Comparison of ENCODE assay signal across 1 cellular context in genomic region chr21:37787456-37787855, GRCh38.
TF ChIP-seq lines count a peak whose summit lies in the region.

No MANE protein-coding gene starts in this region.

TF ChIP-seq in HepG2, 621 proteins besides CTCF, POLR2A, EP300 and RAD21 (continued from another document):
- no peak for TF ChIP-seq GMEB1 (CRISPR knock-in tag; IDR thresholded peaks at IDR 0.05; ENCODE audit: borderline replicate concordance)
- no peak for TF ChIP-seq DR1 (CRISPR knock-in tag; IDR thresholded peaks at IDR 0.05)
- no peak for TF ChIP-seq MXI1 (IDR thresholded peaks at IDR 0.05; ENCODE audit: borderline replicate concordance, low read depth, low read length)
- TF ChIP-seq, protein P1, sequence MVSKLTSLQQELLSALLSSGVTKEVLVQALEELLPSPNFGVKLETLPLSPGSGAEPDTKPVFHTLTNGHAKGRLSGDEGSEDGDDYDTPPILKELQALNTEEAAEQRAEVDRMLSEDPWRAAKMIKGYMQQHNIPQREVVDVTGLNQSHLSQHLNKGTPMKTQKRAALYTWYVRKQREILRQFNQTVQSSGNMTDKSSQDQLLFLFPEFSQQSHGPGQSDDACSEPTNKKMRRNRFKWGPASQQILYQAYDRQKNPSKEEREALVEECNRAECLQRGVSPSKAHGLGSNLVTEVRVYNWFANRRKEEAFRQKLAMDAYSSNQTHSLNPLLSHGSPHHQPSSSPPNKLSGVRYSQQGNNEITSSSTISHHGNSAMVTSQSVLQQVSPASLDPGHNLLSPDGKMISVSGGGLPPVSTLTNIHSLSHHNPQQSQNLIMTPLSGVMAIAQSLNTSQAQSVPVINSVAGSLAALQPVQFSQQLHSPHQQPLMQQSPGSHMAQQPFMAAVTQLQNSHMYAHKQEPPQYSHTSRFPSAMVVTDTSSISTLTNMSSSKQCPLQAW (CRISPR knock-in tag; IDR thresholded peaks at IDR 0.05): no peak
- no peak for TF ChIP-seq ZFY (CRISPR knock-in tag; IDR thresholded peaks at IDR 0.05)
- TF ChIP-seq GLI4 (CRISPR knock-in tag; IDR thresholded peaks at IDR 0.05; ENCODE audit: borderline replicate concordance): no peak
- no peak for TF ChIP-seq ZBTB7B (CRISPR knock-in tag; IDR thresholded peaks at IDR 0.05)
- TF ChIP-seq TCF7L2 (IDR thresholded peaks at IDR 0.05; ENCODE audit: low read depth, low read length): no peak
- TF ChIP-seq KLF12 (CRISPR knock-in tag; IDR thresholded peaks at IDR 0.05; ENCODE audit: borderline replicate concordance): no peak
